Comparison of ENCODE assay signal across 8 cellular contexts in the genomic region with DNA sequence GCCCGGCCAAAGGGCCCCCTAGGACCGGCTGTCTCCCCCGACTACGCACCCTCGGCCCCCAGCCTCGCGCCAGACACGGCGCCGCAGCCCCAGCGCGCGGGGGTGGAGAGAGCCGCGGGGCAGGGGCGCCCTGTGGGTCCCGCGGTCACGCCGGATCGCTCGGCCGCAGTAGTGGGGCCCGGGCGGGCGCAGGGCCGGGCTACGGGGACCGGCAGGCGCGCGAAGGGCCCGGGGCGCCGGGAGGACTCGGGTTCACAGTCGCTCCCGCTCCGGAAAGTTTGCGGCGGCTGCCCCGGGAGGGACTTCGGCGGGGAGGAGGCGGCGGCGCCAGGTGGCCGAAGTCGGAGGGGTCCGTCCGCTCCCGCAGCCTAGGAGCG. TPM values are rescaled to one million over a fixed set of nuclear protein-coding genes. Genes with fewer than 3 reads are reported as not detected.
DNase-seq lines count a peak whose midpoint lies in the region; ATAC-seq and TF ChIP-seq lines count a peak whose summit lies in the region.

No MANE protein-coding gene starts in this region.

- H3K36me3 Mint-ChIP-seq in mesothelial cell of epicardium = peaks cover 2% of the 10 kb centered on the region

- WGBS in urinary bladder = 2% methylated on average over 53 of the region's 53 CpGs

- H3K27ac Mint-ChIP-seq in mesothelial cell of epicardium = peak overlapping the region; percentile 85

- H3K27me3 ChIP-seq in HL-60 (ENCODE audit: insufficient read depth, poor library complexity, severe bottlenecking) = peaks cover 13% of the 10 kb centered on the region

- TF ChIP-seq CTCF in AG10803 (conservative IDR thresholded peaks at IDR 0.05; ENCODE audit: low read length) (no peak), HL-60 (IDR thresholded peaks at IDR 0.05; ENCODE audit: insufficient read depth, low read length) (no peak), mesothelial cell of epicardium (IDR thresholded peaks at IDR 0.05; ENCODE audit: unreplicated experiment) (no peak)

- no peaks in the 10 kb centered on the region for H3K9me3 Mint-ChIP-seq in mesothelial cell of epicardium

- H3K4me1 ChIP-seq in urinary bladder (ENCODE audit: insufficient read depth) = no peaks in the 10 kb centered on the region

- H3K27ac ChIP-seq in HL-60 (replicated peaks) = no peak overlapping the region
- peak overlapping the region; percentile 81 for H3K27ac ChIP-seq in urinary bladder (ENCODE audit: low read depth)

- DNase-seq in AG10803 (ENCODE audit: low read depth) (no peak), HL-60 (ENCODE audit: low read depth in 1 of 2, low spot score in 1 of 2) (no peak), dermis blood vessel endothelial cell (peak; percentile 10), mesothelial cell of epicardium (ENCODE audit: low spot score in 2 of 2, unreplicated experiment in 2 of 2) (peak in 1 of 2 experiments; percentile 46), DMS153 (lab: John Stamatoyannopoulos, UW) (no peak), cortex of kidney (lab: John Stamatoyannopoulos, UW) (no peak)

- H3K36me3 ChIP-seq in urinary bladder (ENCODE audit: insufficient read depth) = no peaks in the 10 kb centered on the region

- H3K4me3 ChIP-seq in AG10803 (ENCODE audit: low read length) (peak overlapping the region; percentile 64), HL-60 (replicated peaks; ENCODE audit: insufficient read depth, low read length) (peak overlapping the region; percentile 38), urinary bladder (ENCODE audit: low read depth, low read length) (peak overlapping the region; percentile 82)

- H3K27me3 Mint-ChIP-seq in mesothelial cell of epicardium (ENCODE audit: low read depth) = no peaks in the 10 kb centered on the region

- H3K4me3 Mint-ChIP-seq in mesothelial cell of epicardium = peak overlapping the region; percentile 78

- H3K4me1 Mint-ChIP-seq in mesothelial cell of epicardium = peaks cover 13% of the 10 kb centered on the region

- ATAC-seq in GM21367 (IDR thresholded peaks at IDR 0.05; ENCODE audit: unreplicated experiment) = no peak

RNA-seq across cellular contexts. Expression of a gene that starts 7.1 kb away (rescaled TPM):
- 11.9 and 19.4 TPM in 2 replicates for total RNA-seq in dermis blood vessel endothelial cell
- 17.0 to 17.7 TPM (median 17.4 TPM) in 3 replicates for total RNA-seq in mesothelial cell of epicardium
- total RNA-seq in urinary bladder = 12.0 TPM
- 5.8 TPM for polyA plus RNA-seq in urinary bladder

RNA-seq across cellular contexts. Expression of a gene that starts 32.6 kb away (rescaled TPM):
- total RNA-seq in dermis blood vessel endothelial cell = 7.0 and 10.4 TPM in 2 replicates
- total RNA-seq in mesothelial cell of epicardium = 6.9 to 7.8 TPM (median 7.4 TPM) in 3 replicates
- 8.7 TPM for total RNA-seq in urinary bladder
- 3.0 TPM for polyA plus RNA-seq in urinary bladder
